Comparison of ENCODE assay signal across 19 cellular contexts in the genomic region with DNA sequence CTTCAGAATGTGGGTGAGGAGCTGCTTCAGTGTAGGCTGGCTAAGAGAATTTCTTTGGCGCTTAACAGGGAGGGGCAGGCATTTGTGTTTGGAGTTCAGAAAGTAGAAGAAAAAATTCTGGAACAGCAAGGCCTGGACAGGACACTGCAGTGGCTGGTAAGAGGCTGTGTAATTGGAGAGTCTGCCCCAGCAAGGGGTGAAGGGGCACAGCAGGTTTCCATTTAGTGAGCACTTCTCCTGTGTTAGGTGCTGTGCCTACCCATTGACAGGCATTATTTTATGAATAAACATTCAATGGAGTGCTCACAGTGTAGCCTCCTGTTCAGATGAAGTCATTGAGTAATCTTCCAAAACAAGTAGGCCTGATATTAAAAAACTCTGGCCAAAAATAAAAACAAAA. TPM values are rescaled to one million over a fixed set of nuclear protein-coding genes. Genes with fewer than 3 reads are reported as not detected.
"Had no signal": no experiment of that assay in that cellular context is flagged by ENCODE, and none has a peak within 500 bp of the region (broad histone marks: within the 10 kb centered on the region; RNA-seq: fewer than 3 reads in every experiment).

No MANE protein-coding gene starts in this region.

- H3K27me3 ChIP-seq: breast epithelium, gastrocnemius medialis, heart left ventricle, spleen had no signal

- H3K36me3 ChIP-seq: breast epithelium, gastrocnemius medialis, heart left ventricle, left ventricle myocardium inferior, spleen had no signal

- H3K4me3 Mint-ChIP-seq: activated T-cell treated with anti-CD3 and anti-CD28 coated beads, Interleukin-2, amount 50 U/mL, for 72 hours; immature natural killer cell; stimulated activated memory B cell treated with anti-CD40 and anti-IgM and Interleukin-4, amounts not matched to agents 10 μg/mL and 1 μg/mL and 100 μg/mL, for 72 hours had no signal

- ATAC-seq: activated T-cell treated with anti-CD3 and anti-CD28 coated beads, Interleukin-2, amount 50 U/mL, for 72 hours; gastrocnemius medialis; heart left ventricle; stimulated activated memory B cell treated with anti-CD40 and anti-IgM and Interleukin-4, amounts not matched to agents 10 μg/mL and 1 μg/mL and 100 μg/mL, for 72 hours had no signal

- H3K9me3 ChIP-seq: breast epithelium, gastrocnemius medialis, heart left ventricle, left ventricle myocardium inferior, spleen had no signal

- H3K4me1 ChIP-seq: breast epithelium, gastrocnemius medialis, heart left ventricle, left ventricle myocardium inferior, spleen had no signal

- H3K4me1 Mint-ChIP-seq: immature natural killer cell; stimulated activated memory B cell treated with anti-CD40 and anti-IgM and Interleukin-4, amounts not matched to agents 10 μg/mL and 1 μg/mL and 100 μg/mL, for 72 hours had no signal

- DNase-seq: activated CD4-positive, CD25-positive, alpha-beta regulatory T cell treated with anti-CD3 and anti-CD28 coated beads, Interleukin-2, amount 50 U/mL, for 72 hours; activated CD8-positive, alpha-beta memory T cell treated with anti-CD3 and anti-CD28 coated beads for 24 hours; activated effector memory CD4-positive, alpha-beta T cell treated with anti-CD3 and anti-CD28 coated beads, Interleukin-2, amount 50 U/mL, for 16 hours; activated naive CD4-positive, alpha-beta T cell treated with anti-CD3 and anti-CD28 coated beads, Interleukin-2, amount 50 U/mL, for 16 hours; activated T-cell treated with anti-CD3 and anti-CD28 coated beads, Interleukin-2, amount 50 U/mL, for 72 hours; cerebellar nuclear complex; cortex of kidney; effector CD4-positive, alpha-beta T cell; gastrocnemius medialis; heart left ventricle; immature natural killer cell; kidney glomerular epithelial cell; left ventricle myocardium inferior; occipital lobe; posterior cingulate gyrus; spleen; stimulated activated CD4-positive, alpha-beta T cell treated with anti-CD3 and anti-CD28 coated beads, Interleukin-4, amount 100 ng/mL, for 4 hours had no signal

- H3K27ac Mint-ChIP-seq: activated T-cell treated with anti-CD3 and anti-CD28 coated beads, Interleukin-2, amount 50 U/mL, for 72 hours; immature natural killer cell; stimulated activated memory B cell treated with anti-CD40 and anti-IgM and Interleukin-4, amounts not matched to agents 10 μg/mL and 1 μg/mL and 100 μg/mL, for 72 hours had no signal

- H3K9me3 Mint-ChIP-seq: activated T-cell treated with anti-CD3 and anti-CD28 coated beads, Interleukin-2, amount 50 U/mL, for 72 hours; immature natural killer cell; stimulated activated memory B cell treated with anti-CD40 and anti-IgM and Interleukin-4, amounts not matched to agents 10 μg/mL and 1 μg/mL and 100 μg/mL, for 72 hours had no signal

- H3K27ac ChIP-seq: breast epithelium, gastrocnemius medialis, heart left ventricle, left ventricle myocardium inferior, spleen had no signal

- H3K4me3 ChIP-seq: breast epithelium, gastrocnemius medialis, heart left ventricle, left ventricle myocardium inferior, spleen had no signal

- H3K36me3 Mint-ChIP-seq: immature natural killer cell; stimulated activated memory B cell treated with anti-CD40 and anti-IgM and Interleukin-4, amounts not matched to agents 10 μg/mL and 1 μg/mL and 100 μg/mL, for 72 hours had no signal

RNA-seq across cellular contexts. Expression of gene CPE, which starts 10.7 kb away (rescaled TPM):
- total RNA-seq: activated T-cell treated with anti-CD3 and anti-CD28 coated beads, Interleukin-2, amount 50 U/mL, for 72 hours had no signal
- polyA plus RNA-seq: immature natural killer cell had no signal
